ENCODE assay signal across 30 cellular contexts in the genomic region with DNA sequence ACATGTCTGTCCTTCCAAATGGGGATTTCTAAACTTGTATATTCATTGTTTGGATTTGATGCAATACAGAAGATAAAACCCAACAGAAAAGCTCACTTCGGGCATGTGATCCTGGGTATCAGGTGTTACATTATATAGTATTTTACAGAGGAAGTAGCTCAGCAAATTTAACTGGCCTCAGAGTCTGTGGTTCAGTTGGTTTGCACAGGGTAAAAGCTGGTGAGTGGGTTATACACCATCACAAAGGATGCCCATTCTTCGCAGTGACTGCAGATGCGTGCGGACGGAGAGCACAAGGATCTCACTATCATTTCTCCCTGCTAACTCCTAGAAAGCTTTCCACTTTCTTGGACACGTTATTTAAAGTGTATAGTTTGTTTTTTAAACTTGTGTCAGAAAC.
"Had no signal": no experiment of that assay in that cellular context is flagged by ENCODE, and none has a peak within 500 bp of the region (broad histone marks: within the 10 kb centered on the region; RNA-seq: fewer than 3 reads in every experiment).

No MANE protein-coding gene starts in this region.

- H3K9me3 ChIP-seq: ovary, psoas muscle, right lobe of liver, sigmoid colon, suprapubic skin, testis, tibial artery, transverse colon, upper lobe of right lung, uterus had no signal

- ATAC-seq: naive thymus-derived CD8-positive, alpha-beta T cell; psoas muscle; right cardiac atrium; right lobe of liver; stimulated activated memory B cell treated with anti-CD40 and anti-IgM and Interleukin-4, amounts not matched to agents 10 μg/mL and 1 μg/mL and 100 μg/mL, for 72 hours; stimulated activated naive CD8-positive, alpha-beta T cell treated with anti-CD3 and anti-CD28 coated beads, Interleukin-15, amount 100 ng/mL, for 72 hours; stimulated activated naive CD8-positive, alpha-beta T cell treated with anti-CD3 and anti-CD28 coated beads, Interleukin-15, Interleukin-2, amounts not matched to agents 100 U/mL and 50 U/mL, for 24 hours; upper lobe of right lung had no signal

- H3K27ac Mint-ChIP-seq: naive thymus-derived CD8-positive, alpha-beta T cell; neural progenitor cell; progenitor cell of endocrine pancreas; stimulated activated memory B cell treated with anti-CD40 and anti-IgM and Interleukin-4, amounts not matched to agents 10 μg/mL and 1 μg/mL and 100 μg/mL, for 72 hours; stimulated activated naive CD8-positive, alpha-beta T cell treated with anti-CD3 and anti-CD28 coated beads, Interleukin-15, amount 100 ng/mL, for 72 hours; type B pancreatic cell had no signal

- H3K27me3 ChIP-seq: neural progenitor cell, ovary, right lobe of liver, sigmoid colon, suprapubic skin, testis, tibial artery, transverse colon, upper lobe of right lung, uterus had no signal

- H3K4me3 ChIP-seq: neural progenitor cell, ovary, psoas muscle, right lobe of liver, sigmoid colon, suprapubic skin, testis, tibial artery, transverse colon, upper lobe of right lung, uterus had no signal

- H3K27ac ChIP-seq: neural progenitor cell, ovary, parathyroid adenoma, psoas muscle, right lobe of liver, sigmoid colon, suprapubic skin, testis, tibial artery, transverse colon, upper lobe of right lung, uterus had no signal

- H3K4me2 ChIP-seq: neural progenitor cell had no signal

- H3K36me3 ChIP-seq: ovary, uterus had no signal

- H3K27me3 Mint-ChIP-seq: naive thymus-derived CD8-positive, alpha-beta T cell; progenitor cell of endocrine pancreas; stimulated activated memory B cell treated with anti-CD40 and anti-IgM and Interleukin-4, amounts not matched to agents 10 μg/mL and 1 μg/mL and 100 μg/mL, for 72 hours; stimulated activated naive CD8-positive, alpha-beta T cell treated with anti-CD3 and anti-CD28 coated beads, Interleukin-15, amount 100 ng/mL, for 72 hours; type B pancreatic cell had no signal

- DNase-seq: naive thymus-derived CD8-positive, alpha-beta T cell; occipital lobe; ovary; posterior cingulate gyrus; psoas muscle; right cardiac atrium; right lobe of liver; sigmoid colon; small intestine; stimulated activated CD4-positive, alpha-beta T cell treated with anti-CD3 and anti-CD28 coated beads, Interleukin-12 subunit alpha, Interleukin-12 subunit beta, amount 100 ng/mL, for 4 hours; stimulated activated CD4-positive, alpha-beta T cell treated with anti-CD3 and anti-CD28 coated beads, Interleukin-1b, Interleukin-23, amount 100 ng/mL, for 48 hours; stimulated activated CD4-positive, alpha-beta T cell treated with anti-CD3 and anti-CD28 coated beads, Interleukin-4, amount 100 ng/mL, for 1 hour; stimulated activated CD4-positive, alpha-beta T cell treated with anti-CD3 and anti-CD28 coated beads, Interleukin-4, amount 100 ng/mL, for 4 hours; stimulated activated CD8-positive, alpha-beta memory T cell treated with anti-CD3 and anti-CD28 coated beads, Interleukin-4, amount 100 ng/mL, for 48 hours; stimulated activated naive CD4-positive, alpha-beta T cell; stimulated activated naive CD8-positive, alpha-beta T cell treated with anti-CD3 and anti-CD28 coated beads, Interleukin-15, amount 100 ng/mL, for 72 hours; stimulated activated naive CD8-positive, alpha-beta T cell treated with anti-CD3 and anti-CD28 coated beads, Interleukin-15, Interleukin-2, amounts not matched to agents 100 U/mL and 50 U/mL, for 24 hours; substantia nigra; testis; tibial artery; transverse colon; upper lobe of right lung; uterus had no signal

- H3K4me3 Mint-ChIP-seq: naive thymus-derived CD8-positive, alpha-beta T cell; nephron; neural progenitor cell; stimulated activated memory B cell treated with anti-CD40 and anti-IgM and Interleukin-4, amounts not matched to agents 10 μg/mL and 1 μg/mL and 100 μg/mL, for 72 hours; stimulated activated naive CD8-positive, alpha-beta T cell treated with anti-CD3 and anti-CD28 coated beads, Interleukin-15, amount 100 ng/mL, for 72 hours; type B pancreatic cell had no signal

- H3K9me3 Mint-ChIP-seq: naive thymus-derived CD8-positive, alpha-beta T cell; nephron; neural progenitor cell; stimulated activated memory B cell treated with anti-CD40 and anti-IgM and Interleukin-4, amounts not matched to agents 10 μg/mL and 1 μg/mL and 100 μg/mL, for 72 hours; stimulated activated naive CD8-positive, alpha-beta T cell treated with anti-CD3 and anti-CD28 coated beads, Interleukin-15, amount 100 ng/mL, for 72 hours; type B pancreatic cell had no signal

- H3K4me1 ChIP-seq: right lobe of liver, testis, tibial artery had no signal

- H2AFZ ChIP-seq: neural progenitor cell, parathyroid adenoma had no signal
